In genomic region chr10:128125416-128125943, GRCh38 we compare ENCODE assay signal across 7 cellular contexts. TPM values are rescaled to one million over a fixed set of nuclear protein-coding genes. Genes with fewer than 3 reads are reported as not detected.
DNase-seq lines count a peak whose midpoint lies in the region; ATAC-seq and TF ChIP-seq lines count a peak whose summit lies in the region.

No MANE protein-coding gene starts in this region.

- H3K27me3 Mint-ChIP-seq in GM23338 (ENCODE audit: insufficient read depth, low read depth, poor library complexity): peaks cover 8% of the 10 kb centered on the region
- no peaks in the 10 kb centered on the region for H3K27me3 Mint-ChIP-seq in endodermal cell (ENCODE audit: insufficient read depth)
- peaks cover 3% of the 10 kb centered on the region for H3K27me3 Mint-ChIP-seq in neural crest cell (ENCODE audit: low read depth)

- H3K36me3 ChIP-seq in GM23338 (ENCODE audit: insufficient read depth) (peaks cover 12% of the 10 kb centered on the region), RWPE2 (ENCODE audit: low read depth) (peaks cover 46% of the 10 kb centered on the region), endodermal cell (ENCODE audit: control insufficient read depth, insufficient read depth, low read length) (peaks cover 24% of the 10 kb centered on the region)

- 1 to 2% methylated on average over 7 to 33 of the region's 33 CpGs for WGBS in endodermal cell (ENCODE audit: insufficient coverage in 1 of 2, insufficient read length in 1 of 2), 2 experiments

- ATAC-seq in GM23338 (no peak), RWPE2 (ENCODE audit: low read depth) (no peak), HG02938 (IDR thresholded peaks at IDR 0.05; ENCODE audit: unreplicated experiment) (no peak)

- H3K27me3 ChIP-seq in GM23338 (ENCODE audit: insufficient read depth) (no peaks in the 10 kb centered on the region), RWPE2 (ENCODE audit: insufficient read depth, poor library complexity, severe bottlenecking) (no peaks in the 10 kb centered on the region), endodermal cell (ENCODE audit: control insufficient read depth, insufficient read depth, low read length, poor library complexity, severe bottlenecking) (no peaks in the 10 kb centered on the region)

- H3K9me3 ChIP-seq in RWPE2 (ENCODE audit: severe bottlenecking): no peaks in the 10 kb centered on the region
- H3K9me3 ChIP-seq in endodermal cell (ENCODE audit: control insufficient read depth, low read length): no peaks in the 10 kb centered on the region

- TF ChIP-seq CTCF in GM23338 (conservative IDR thresholded peaks at IDR 0.05; ENCODE audit: low read depth in 2 of 2): no peak
- TF ChIP-seq CTCF in RWPE2 (IDR thresholded peaks at IDR 0.05; ENCODE audit: poor library complexity, severe bottlenecking): no peak
- no peak for TF ChIP-seq CTCF in endodermal cell (conservative IDR thresholded peaks at IDR 0.05)
- TF ChIP-seq CTCF in neural crest cell (conservative IDR thresholded peaks at IDR 0.05): no peak

- H3F3A ChIP-seq in GM23338 (replicated peaks; ENCODE audit: low read depth): no peaks in the 10 kb centered on the region

- H3K9me2 ChIP-seq in GM23338 (ENCODE audit: insufficient read depth): no peaks in the 10 kb centered on the region

- peaks cover 50% of the 10 kb centered on the region for H3K79me2 ChIP-seq in GM23338 (replicated peaks; ENCODE audit: insufficient read depth)

- H3K27ac Mint-ChIP-seq in GM23338 (no peak overlapping the region), endodermal cell (peak overlapping the region; percentile 30), neural crest cell (ENCODE audit: unreplicated experiment) (peak overlapping the region; percentile 97)

- no peak for DNase-seq in GM23338 (ENCODE audit: low spot score)
- DNase-seq in RWPE2 (ENCODE audit: low spot score): no peak
- no peak for DNase-seq in endodermal cell
- DNase-seq in neural crest cell (ENCODE audit: low read depth, low spot score): no peak
- no peak for DNase-seq in kidney glomerular epithelial cell (lab: John Stamatoyannopoulos, UW)
- no peak for DNase-seq in NCI-H510A treated with DMSO at 0.1 percent for 48 hours (lab: John Stamatoyannopoulos, UW)

- H3K4me3 ChIP-seq in GM23338 (peak overlapping the region; percentile 94), RWPE2 (ENCODE audit: severe bottlenecking) (peak overlapping the region; percentile 98), endodermal cell (ENCODE audit: low read length) (peak overlapping the region; percentile 87)

- H3K9me3 Mint-ChIP-seq in GM23338 (no peaks in the 10 kb centered on the region), endodermal cell (no peaks in the 10 kb centered on the region), neural crest cell (no peaks in the 10 kb centered on the region)

- H3K4me1 ChIP-seq in GM23338 (ENCODE audit: insufficient read depth) (peaks cover 24% of the 10 kb centered on the region), RWPE2 (ENCODE audit: insufficient read depth, poor library complexity, severe bottlenecking) (peaks cover 25% of the 10 kb centered on the region), endodermal cell (ENCODE audit: control insufficient read depth, insufficient read depth, low read length) (no peaks in the 10 kb centered on the region)

- H3K4me2 ChIP-seq in GM23338: peak overlapping the region; percentile 97

- peaks cover 30% of the 10 kb centered on the region for H4K20me1 ChIP-seq in GM23338 (replicated peaks; ENCODE audit: insufficient read depth)

- peak overlapping the region; percentile 63; the same call in 1 of the 2 replicates for H2AFZ ChIP-seq in GM23338

- peak overlapping the region; percentile 74 for H3K9ac ChIP-seq in endodermal cell (ENCODE audit: extremely low read depth, low read length, poor library complexity, severe bottlenecking)

- H3K4me3 Mint-ChIP-seq in GM23338 (peak overlapping the region; percentile 92), endodermal cell (peak overlapping the region; percentile 83), neural crest cell (peak overlapping the region; percentile 95)

- H3K36me3 Mint-ChIP-seq in GM23338 (ENCODE audit: low read depth) (peaks cover 26% of the 10 kb centered on the region; the same call in 2 of the 3 replicates), endodermal cell (ENCODE audit: low read depth) (peaks cover 15% of the 10 kb centered on the region), neural crest cell (ENCODE audit: low read depth) (peaks cover 15% of the 10 kb centered on the region)

- H3K4me1 Mint-ChIP-seq in GM23338 (peaks cover 24% of the 10 kb centered on the region), endodermal cell (peaks cover 24% of the 10 kb centered on the region), neural crest cell (peaks cover 44% of the 10 kb centered on the region)

- H3K27ac ChIP-seq in GM23338 (ENCODE audit: low read depth) (no peak overlapping the region), RWPE2 (ENCODE audit: poor library complexity, severe bottlenecking) (peak overlapping the region; percentile 74), endodermal cell (ENCODE audit: low read depth, low read length) (no peak overlapping the region)

TF ChIP-seq in GM23338, 12 proteins besides CTCF, POLR2A, EP300 and RAD21 (continues in another document):
- TF ChIP-seq JUNB (IDR thresholded peaks at IDR 0.05; ENCODE audit: unreplicated experiment) (no peak), NANOG (IDR thresholded peaks at IDR 0.05; ENCODE audit: borderline replicate concordance) (no peak), EZH2 (IDR thresholded peaks at IDR 0.05; ENCODE audit: low read depth, unreplicated experiment) (no peak), ZNF114 (CRISPR knock-in tag; IDR thresholded peaks at IDR 0.05) (no peak), STAT1 (IDR thresholded peaks at IDR 0.05; ENCODE audit: unreplicated experiment) (no peak), ETS1 (IDR thresholded peaks at IDR 0.05) (no peak), ZNF331 (CRISPR knock-in tag; IDR thresholded peaks at IDR 0.05; ENCODE audit: low read depth) (no peak), POLR2AphosphoS5 (IDR thresholded peaks at IDR 0.05; ENCODE audit: low read depth) (no peak)

RNA-seq across cellular contexts. Expression of gene MKI67, which starts 0.7 kb away (rescaled TPM):
- 51.3 and 58.0 TPM in 2 replicates for total RNA-seq in GM23338 (2014; rRNA removed; shearing (Covaris generic))
- 88.7 and 103 TPM in 2 replicates for polyA plus RNA-seq in GM23338 (2016; fragmentation: Nextera tagmentation; extraction: Ambion mirVana)
- total RNA-seq in endodermal cell: 10 to 100 TPM; 74.8 to 90.5 TPM
- 66.5 TPM for polyA plus RNA-seq in endodermal cell (2013, experiment 1 of 2)
- 75.5 TPM for polyA plus RNA-seq in endodermal cell (2013, experiment 2 of 2)
- total RNA-seq in neural crest cell: 140 and 160 TPM in 2 replicates
